ENCODE assay signal across 8 cellular contexts in the genomic region with DNA sequence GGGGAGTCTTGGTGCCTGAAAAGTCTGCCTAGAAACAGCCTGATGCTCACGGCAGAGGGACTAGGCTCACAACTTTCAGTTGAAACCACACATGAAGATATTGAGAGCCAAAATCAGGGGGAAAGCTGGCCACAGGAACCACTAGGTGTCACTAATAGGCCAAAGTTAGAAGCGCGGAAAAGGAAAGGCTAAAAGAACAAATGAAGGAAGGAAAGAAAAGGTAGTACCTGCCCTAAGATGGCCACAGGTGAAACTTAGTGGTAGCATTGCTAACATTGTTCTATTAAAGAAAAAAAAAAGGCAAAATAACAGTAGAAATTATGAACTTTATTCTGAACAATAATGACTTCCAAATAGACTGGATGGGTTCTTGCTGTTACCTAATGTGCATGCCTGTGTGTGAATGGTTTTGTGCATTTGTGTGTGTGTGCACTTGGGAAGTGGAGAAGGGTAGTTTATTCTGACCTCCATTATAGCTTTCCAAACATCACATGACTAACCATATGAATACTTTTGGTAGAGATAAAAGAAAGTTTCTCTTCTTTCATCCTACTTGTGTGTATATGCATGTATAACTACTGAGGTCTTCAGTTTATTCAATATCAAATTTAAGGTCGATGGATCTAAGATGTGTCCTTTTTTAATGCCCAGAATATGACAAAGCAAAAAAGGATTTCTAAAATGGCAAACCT. TPM values are rescaled to one million over a fixed set of nuclear protein-coding genes. Genes with fewer than 3 reads are reported as not detected.
DNase-seq lines count a peak whose midpoint lies in the region; ATAC-seq and TF ChIP-seq lines count a peak whose summit lies in the region.

No MANE protein-coding gene starts in this region.

- H3K36me3 Mint-ChIP-seq in Calu3 (ENCODE audit: insufficient read depth, unreplicated experiment): peaks cover 15% of the 10 kb centered on the region

- peak; percentile 41 for ATAC-seq in GM19035 (IDR thresholded peaks at IDR 0.05; ENCODE audit: unreplicated experiment)
- peak; percentile 44 for ATAC-seq in HG03196 (IDR thresholded peaks at IDR 0.05; ENCODE audit: unreplicated experiment)

- no peaks in the 10 kb centered on the region for H3K9me3 Mint-ChIP-seq in Calu3 (ENCODE audit: low read depth, unreplicated experiment)

- H3K9me3 ChIP-seq in prostate gland: no peaks in the 10 kb centered on the region

- TF ChIP-seq POLR2A in prostate gland (IDR thresholded peaks at IDR 0.05): no peak

- intact Hi-C loops in Calu3 (cut with micrococcal nuclease; ENCODE audit: unreplicated experiment): loop anchor here (1.0 to 10.0 kb wide), 6 partner anchors 88 to 960 kb away; a partner anchor contains a TSS
- intact Hi-C loops in prostate gland (cut with DNase I): loop anchor here (5.0 kb wide), 6 partner anchors 88 to 693 kb away; a partner anchor contains a TSS

- peaks cover 6% of the 10 kb centered on the region for H3K4me1 ChIP-seq in prostate gland (replicated peaks)

- no TSS peak for BruUV-seq in Calu3 (replicated peaks; lab: Mats Ljungman, UMichigan)

- H3K27ac Mint-ChIP-seq in Calu3 (ENCODE audit: unreplicated experiment): peak overlapping the region; percentile 46

- peak overlapping the region; percentile 96 to 98 for H3K27ac ChIP-seq in prostate gland

- H3K36me3 ChIP-seq in prostate gland: no peaks in the 10 kb centered on the region

- H3K27me3 ChIP-seq in prostate gland (replicated peaks; ENCODE audit: insufficient read depth): no peaks in the 10 kb centered on the region

- DNase-seq in Calu3 (peak; percentile 59), NCI-H774 (lab: John Stamatoyannopoulos, UW) (peak; percentile 37), activated T-cell treated with anti-CD3 and anti-CD28 coated beads for 48 hours (ENCODE audit: low read depth) (peak; percentile 24), fibroblast of the aortic adventitia (ENCODE audit: low read depth) (peak; percentile 75), prostate gland (ENCODE audit: low spot score) (peak; percentile 51), cortex of kidney (lab: John Stamatoyannopoulos, UW) (no peak)

- no peak overlapping the region for H3K4me3 ChIP-seq in fibroblast of the aortic adventitia (ENCODE audit: low read depth, low read length)
- H3K4me3 ChIP-seq in prostate gland: no peak overlapping the region

- TF ChIP-seq CTCF in Calu3 (IDR thresholded peaks at IDR 0.05; ENCODE audit: unreplicated experiment) (peak; percentile 75), fibroblast of the aortic adventitia (IDR thresholded peaks at IDR 0.05; ENCODE audit: insufficient read depth, low read length) (peak; percentile 82), prostate gland (IDR thresholded peaks at IDR 0.05) (peak; percentile 59 to 87 (median 70))

- no peaks in the 10 kb centered on the region for H3K27me3 Mint-ChIP-seq in Calu3 (ENCODE audit: unreplicated experiment)

- CTCF ChIA-PET in Calu3 (lab: Charles Lee): interaction anchor here (0.7 to 1.8 kb wide), 5 partner anchors 116 to 199 kb away, joined by 3 to 12 read pairs (median 3); a partner anchor contains a TSS

- H3K4me3 Mint-ChIP-seq in Calu3 (ENCODE audit: low read depth, unreplicated experiment): no peak overlapping the region

- peaks cover 11% of the 10 kb centered on the region for H3K4me1 Mint-ChIP-seq in Calu3 (ENCODE audit: low read depth, unreplicated experiment)

- WGBS in prostate gland: 12% methylated on average over 4 of the region's 4 CpGs

RNA-seq across cellular contexts. Expression of a gene that starts 2.1 kb away (rescaled TPM):
- total RNA-seq in Calu3 (2022) (1.8 and 2.9 TPM in 2 replicates), fibroblast of the aortic adventitia (ENCODE audit: low replicate concordance) (0.33 and 4.7 TPM in 2 replicates), prostate gland (10 to 100 TPM in 1 of 2 donors, 1 to 10 TPM in 1; 4.0 to 14.8 TPM)

RNA-seq across cellular contexts. Expression of a gene that starts 24.6 kb away (rescaled TPM):
- total RNA-seq in Calu3 (2022): 0.17 and 0.24 TPM in 2 replicates
- 0.27 and 0.98 TPM in 2 replicates for total RNA-seq in fibroblast of the aortic adventitia (ENCODE audit: low replicate concordance)
- total RNA-seq in prostate gland: 1 to 10 TPM in 1 of 2 donors, under 1 TPM in 1; 0.51 to 3.0 TPM

RNA-seq across cellular contexts. Expression of a gene that starts 38.3 kb away (rescaled TPM):
- total RNA-seq in Calu3 (2022) (0.44 TPM in 1 of 2 replicates, not detected in the other), fibroblast of the aortic adventitia (ENCODE audit: low replicate concordance) (0.54 TPM in 1 of 2 replicates, not detected in the other), prostate gland (1 to 10 TPM in 1 of 2 donors, not detected in 1; 2.3 TPM)
